ENCODE assay signal across 15 cellular contexts in genomic region chr3:170346481-170347125, GRCh38. TPM values are rescaled to one million over a fixed set of nuclear protein-coding genes. Genes with fewer than 3 reads are reported as not detected.
DNase-seq lines count a peak whose midpoint lies in the region; ATAC-seq, FAIRE-seq and TF ChIP-seq lines count a peak whose summit lies in the region.
"Had no signal": no experiment of that assay in that cellular context is flagged by ENCODE, and none has a peak within 500 bp of the region (broad histone marks: within the 10 kb centered on the region; RNA-seq: fewer than 3 reads in every experiment).

No MANE protein-coding gene starts in this region.

- TF ChIP-seq RAD21 in GM12878 (IDR thresholded peaks at IDR 0.05; ENCODE audit: insufficient read depth, low read depth, low read length) = no peak

- in situ Hi-C loops in GM12878 (cut with MboI) = no loop called here

- H4K20me1 ChIP-seq in GM12878 (ENCODE audit: control insufficient read depth, insufficient read depth) (no peaks in the 10 kb centered on the region), hepatocyte (ENCODE audit: insufficient read depth, poor library complexity, severe bottlenecking) (no peaks in the 10 kb centered on the region)

- BruUV-seq in MCF 10A (replicated peaks; lab: Mats Ljungman, UMichigan) (no TSS peak), GM12878 (replicated peaks; lab: Mats Ljungman, UMichigan) (no TSS peak)

- peak; percentile 35 for DNase-seq in MCF 10A (ENCODE audit: unreplicated experiment)
- no peak for DNase-seq in breast epithelium (ENCODE audit: low spot score in 2 of 2)
- no peak for DNase-seq in GM12878 (ENCODE audit: low read depth, low spot score)
- no peak for DNase-seq in stimulated activated naive B cell treated with anti-CD40 and anti-IgM and Interleukin-4, amounts not matched to agents 10 μg/mL and 1 μg/mL and 100 μg/mL, for 72 hours
- no peak for DNase-seq in nucleus accumbens (lab: John Stamatoyannopoulos, UW)
- no peak for DNase-seq in hepatocyte (ENCODE audit: low spot score)
- no peak for DNase-seq in DMS53 (lab: John Stamatoyannopoulos, UW)
- DNase-seq: 8988T; activated T-cell treated with anti-CD3 and anti-CD28 coated beads, Interleukin-2, amount 50 U/mL, for 72 hours; aorta; effector memory CD8-positive, alpha-beta T cell; left colon; natural killer cell; tibial artery had no signal

- no peaks in the 10 kb centered on the region for H3K79me2 ChIP-seq in GM12878 (ENCODE audit: control insufficient read depth, insufficient read depth, low read length)
- no peaks in the 10 kb centered on the region for H3K79me2 ChIP-seq in hepatocyte

- no peaks in the 10 kb centered on the region for H3K27me3 Mint-ChIP-seq in MCF 10A (ENCODE audit: insufficient read depth, unreplicated experiment)
- H3K27me3 Mint-ChIP-seq in stimulated activated naive B cell treated with anti-CD40 and anti-IgM and Interleukin-4, amounts not matched to agents 10 μg/mL and 1 μg/mL and 100 μg/mL, for 72 hours = no peaks in the 10 kb centered on the region
- H3K27me3 Mint-ChIP-seq: effector memory CD8-positive, alpha-beta T cell had no signal

- H3K4me3 ChIP-seq in breast epithelium = no peak overlapping the region
- H3K4me3 ChIP-seq in GM12878 = no peak overlapping the region
- H3K4me3 ChIP-seq in hepatocyte = no peak overlapping the region
- H3K4me3 ChIP-seq: tibial artery had no signal

- H3K36me3 Mint-ChIP-seq in MCF 10A (ENCODE audit: insufficient read depth, unreplicated experiment) = no peaks in the 10 kb centered on the region
- H3K36me3 Mint-ChIP-seq in stimulated activated naive B cell treated with anti-CD40 and anti-IgM and Interleukin-4, amounts not matched to agents 10 μg/mL and 1 μg/mL and 100 μg/mL, for 72 hours = no peaks in the 10 kb centered on the region
- H3K36me3 Mint-ChIP-seq: natural killer cell had no signal

- 53% methylated on average over 4 of the region's 4 CpGs for WGBS in GM12878 (ENCODE audit: insufficient coverage, insufficient replicate concordance, low lambda C conversion rate, missing lambda C conversion rate)
- WGBS in hepatocyte (ENCODE audit: low lambda C conversion rate, missing lambda C conversion rate) = 87% methylated on average over 4 of the region's 4 CpGs

- H3K9me3 ChIP-seq in breast epithelium = no peaks in the 10 kb centered on the region
- H3K9me3 ChIP-seq in GM12878 (replicated peaks; ENCODE audit: control insufficient read depth, insufficient read depth, low read length) = no peaks in the 10 kb centered on the region
- H3K9me3 ChIP-seq in hepatocyte (ENCODE audit: low read depth) = no peaks in the 10 kb centered on the region
- H3K9me3 ChIP-seq: tibial artery had no signal

- H3K27me3 ChIP-seq in breast epithelium (no peaks in the 10 kb centered on the region), GM12878 (replicated peaks in 1 of 2; ENCODE audit: control insufficient read depth in 2 of 2, insufficient read depth in 2 of 2, low read length in 1 of 2) (no peaks in the 10 kb centered on the region), hepatocyte (no peaks in the 10 kb centered on the region)
- H3K27me3 ChIP-seq: tibial artery had no signal

- H3K27ac Mint-ChIP-seq in MCF 10A (ENCODE audit: low read depth, unreplicated experiment) = no peak overlapping the region
- H3K27ac Mint-ChIP-seq in stimulated activated naive B cell treated with anti-CD40 and anti-IgM and Interleukin-4, amounts not matched to agents 10 μg/mL and 1 μg/mL and 100 μg/mL, for 72 hours = no peak overlapping the region
- H3K27ac Mint-ChIP-seq: activated T-cell treated with anti-CD3 and anti-CD28 coated beads, Interleukin-2, amount 50 U/mL, for 72 hours; effector memory CD8-positive, alpha-beta T cell; natural killer cell had no signal

- no peak for TF ChIP-seq CTCF in MCF 10A (IDR thresholded peaks at IDR 0.05; ENCODE audit: unreplicated experiment)
- TF ChIP-seq CTCF in breast epithelium (IDR thresholded peaks at IDR 0.05) = no peak
- TF ChIP-seq CTCF in GM12878 (IDR thresholded peaks at IDR 0.05 in 2 of 3, conservative IDR thresholded peaks at IDR 0.05 in 1 of 3; ENCODE audit: control insufficient read depth in 2 of 3, extremely low read depth in 1 of 3, insufficient read depth in 1 of 3, low read depth in 3 of 3, low read length in 3 of 3) = no peak
- TF ChIP-seq CTCF in hepatocyte (IDR thresholded peaks at IDR 0.05; ENCODE audit: poor library complexity) = no peak

- no peak overlapping the region for H3K27ac ChIP-seq in breast epithelium
- H3K27ac ChIP-seq in GM12878 (ENCODE audit: control insufficient read depth, insufficient read depth) = no peak overlapping the region
- H3K27ac ChIP-seq in hepatocyte = no peak overlapping the region
- H3K27ac ChIP-seq: tibial artery had no signal

- no peaks in the 10 kb centered on the region for H3K4me1 ChIP-seq in breast epithelium
- peaks cover 26% of the 10 kb centered on the region for H3K4me1 ChIP-seq in GM12878 (ENCODE audit: control insufficient read depth, insufficient read depth, low read length)
- H3K4me1 ChIP-seq in hepatocyte (ENCODE audit: insufficient read depth) = peaks cover 9% of the 10 kb centered on the region
- H3K4me1 ChIP-seq: tibial artery had no signal

- no peak overlapping the region for H3K9ac ChIP-seq in GM12878 (ENCODE audit: control insufficient read depth, insufficient read depth, low read length)

- RAD21 ChIA-PET in GM12878 (lab: Charles Lee; ENCODE audit: unreplicated experiment) = no interaction called here

- intact Hi-C loops in MCF 10A (cut with micrococcal nuclease) (no loop called here), breast epithelium (cut with DNase I; ENCODE audit: low total_unique reads) (no loop called here), GM12878 (cut with micrococcal nuclease; ENCODE audit: unreplicated experiment) (no loop called here)

- H3K4me1 Mint-ChIP-seq in MCF 10A (ENCODE audit: insufficient read depth, unreplicated experiment) = no peaks in the 10 kb centered on the region
- H3K4me1 Mint-ChIP-seq in stimulated activated naive B cell treated with anti-CD40 and anti-IgM and Interleukin-4, amounts not matched to agents 10 μg/mL and 1 μg/mL and 100 μg/mL, for 72 hours = peaks cover 27 to 48% of the 10 kb centered on the region in 2 donors

- H3K4me2 ChIP-seq in GM12878 (ENCODE audit: control insufficient read depth, insufficient read depth) = no peak overlapping the region
- no peak overlapping the region for H3K4me2 ChIP-seq in hepatocyte

- H3K9me2 ChIP-seq in hepatocyte (replicated peaks; ENCODE audit: insufficient read depth) = no peaks in the 10 kb centered on the region

- no peak overlapping the region for H3K4me3 Mint-ChIP-seq in MCF 10A (ENCODE audit: unreplicated experiment)
- no peak overlapping the region for H3K4me3 Mint-ChIP-seq in stimulated activated naive B cell treated with anti-CD40 and anti-IgM and Interleukin-4, amounts not matched to agents 10 μg/mL and 1 μg/mL and 100 μg/mL, for 72 hours
- H3K4me3 Mint-ChIP-seq: activated T-cell treated with anti-CD3 and anti-CD28 coated beads, Interleukin-2, amount 50 U/mL, for 72 hours; effector memory CD8-positive, alpha-beta T cell; natural killer cell had no signal

- TF ChIP-seq POLR2A in breast epithelium (IDR thresholded peaks at IDR 0.05) (no peak), GM12878 (IDR thresholded peaks at IDR 0.05; ENCODE audit: low read depth, low read length) (no peak)

- no peaks in the 10 kb centered on the region for H3K9me3 Mint-ChIP-seq in MCF 10A (ENCODE audit: unreplicated experiment)
- no peaks in the 10 kb centered on the region for H3K9me3 Mint-ChIP-seq in stimulated activated naive B cell treated with anti-CD40 and anti-IgM and Interleukin-4, amounts not matched to agents 10 μg/mL and 1 μg/mL and 100 μg/mL, for 72 hours
- H3K9me3 Mint-ChIP-seq: activated T-cell treated with anti-CD3 and anti-CD28 coated beads, Interleukin-2, amount 50 U/mL, for 72 hours; effector memory CD8-positive, alpha-beta T cell; natural killer cell had no signal

- SMC1A ChIA-PET in GM12878 (lab: Charles Lee; ENCODE audit: uncharacterized antibody, unreplicated experiment) = no interaction called here

- peak; percentile 51 for ATAC-seq in HG03469 (IDR thresholded peaks at IDR 0.05; ENCODE audit: unreplicated experiment)
- peak; percentile 73 for ATAC-seq in GM12878
- peak; percentile 83 to 87 for ATAC-seq in stimulated activated naive B cell treated with anti-CD40 and anti-IgM and Interleukin-4, amounts not matched to agents 10 μg/mL and 1 μg/mL and 100 μg/mL, for 72 hours (replicated peaks)
- ATAC-seq: activated T-cell treated with anti-CD3 and anti-CD28 coated beads, Interleukin-2, amount 50 U/mL, for 72 hours; effector memory CD8-positive, alpha-beta T cell; left colon; natural killer cell had no signal

- CTCF ChIA-PET in MCF 10A (lab: Yijun Ruan, JAX) (no interaction called here), GM12878 (lab: Yijun Ruan, JAX) (interaction anchor here (1.2 kb wide), 1 partner anchor 23 kb away, joined by 4 read pairs; no protein-coding TSS in a partner anchor)

- H3K36me3 ChIP-seq in breast epithelium (no peaks in the 10 kb centered on the region), GM12878 (ENCODE audit: control insufficient read depth in 2 of 2, insufficient read depth in 2 of 2, low read length in 1 of 2) (no peaks in the 10 kb centered on the region), hepatocyte (replicated peaks; ENCODE audit: insufficient read depth, low read depth) (no peaks in the 10 kb centered on the region)
- H3K36me3 ChIP-seq: tibial artery had no signal

- POLR2A ChIA-PET in MCF 10A (lab: Yijun Ruan, JAX) = interaction anchor here (1.1 to 2.9 kb wide), 2 partner anchors 10 to 45 kb away, joined by 3 to 9 read pairs; partner anchors contain the start of gene SKIL
- POLR2A ChIA-PET in GM12878 (lab: Charles Lee) = no interaction called here

- H2AFZ ChIP-seq in GM12878 (ENCODE audit: control insufficient read depth, low read depth, low read length) (no peak overlapping the region), hepatocyte (no peak overlapping the region)

- TF ChIP-seq EP300 in GM12878 (IDR thresholded peaks at IDR 0.05; ENCODE audit: borderline replicate concordance in 1 of 2, control insufficient read depth in 1 of 2, low read depth in 2 of 2, low read length in 2 of 2) = no peak

- FAIRE-seq in GM12878 (lab: Jason Lieb, UNC) = no peak

RNA-seq across cellular contexts. Expression of gene SKIL, which starts 10.9 kb away (rescaled TPM):
- total RNA-seq in MCF 10A (2022) (31.9 and 34.7 TPM in 2 replicates), breast epithelium (10 to 100 TPM; 37.0 to 64.5 (median 53.1) TPM), GM12878 (2014; rRNA removed) (10.5 and 14.7 TPM in 2 replicates), GM12878 (2014; rRNA removed; fragmentation: Illumina TruSeq; extraction: Trizol) (13.6 and 14.7 TPM in 2 replicates), GM12878 (2021) (14.4 and 14.8 TPM in 2 replicates), hepatocyte (79.3 and 87.5 TPM in 2 replicates)
- total RNA-seq in GM12878 (2013; cell fraction: nucleolus; rRNA removed) = 16.8 and 19.3 TPM in 2 replicates
- polyA plus RNA-seq in GM12878 (2011; ENCODE audit: low read depth) = 6.3 TPM
- polyA plus RNA-seq in GM12878 (2011; rRNA removed) (4.7 and 6.5 TPM in 2 replicates), GM12878 (2014; fragmentation: Illumina TruSeq; extraction: Trizol) (6.0 and 9.3 TPM in 2 replicates), GM12878 (2014; fragmentation: Nextera tagmentation; extraction: Ambion mirVana) (1 to 10 TPM; 2.7 to 5.7 TPM), GM12878 (2014; rRNA removed) (5.1 and 5.9 TPM in 2 replicates), GM12878 (2016; fragmentation: Nextera tagmentation; extraction: Ambion mirVana) (1 to 10 TPM; 7.4 TPM), hepatocyte (28.3 and 28.9 TPM in 2 replicates)
- 2.1 and 2.5 TPM in 2 replicates for polyA plus RNA-seq in GM12878 (2011; cell fraction: cytosol; rRNA removed)
- 3.5 and 4.9 TPM in 2 replicates for polyA plus RNA-seq in GM12878 (2011; cell fraction: nucleus; rRNA removed)
- polyA plus RNA-seq in GM12878 (2012) = 6.3 and 10.8 TPM in 2 replicates
- polyA minus RNA-seq in GM12878 (2011; rRNA and poly(A)+ RNA removed) = 16.0 and 24.9 TPM in 2 replicates
- polyA minus RNA-seq in GM12878 (2011; cell fraction: cytosol; rRNA and poly(A)+ RNA removed) = 6.8 and 8.6 TPM in 2 replicates
- 3.5 and 5.7 TPM in 2 replicates for polyA minus RNA-seq in GM12878 (2011; cell fraction: nucleus; rRNA and poly(A)+ RNA removed)
